In the genomic region with DNA sequence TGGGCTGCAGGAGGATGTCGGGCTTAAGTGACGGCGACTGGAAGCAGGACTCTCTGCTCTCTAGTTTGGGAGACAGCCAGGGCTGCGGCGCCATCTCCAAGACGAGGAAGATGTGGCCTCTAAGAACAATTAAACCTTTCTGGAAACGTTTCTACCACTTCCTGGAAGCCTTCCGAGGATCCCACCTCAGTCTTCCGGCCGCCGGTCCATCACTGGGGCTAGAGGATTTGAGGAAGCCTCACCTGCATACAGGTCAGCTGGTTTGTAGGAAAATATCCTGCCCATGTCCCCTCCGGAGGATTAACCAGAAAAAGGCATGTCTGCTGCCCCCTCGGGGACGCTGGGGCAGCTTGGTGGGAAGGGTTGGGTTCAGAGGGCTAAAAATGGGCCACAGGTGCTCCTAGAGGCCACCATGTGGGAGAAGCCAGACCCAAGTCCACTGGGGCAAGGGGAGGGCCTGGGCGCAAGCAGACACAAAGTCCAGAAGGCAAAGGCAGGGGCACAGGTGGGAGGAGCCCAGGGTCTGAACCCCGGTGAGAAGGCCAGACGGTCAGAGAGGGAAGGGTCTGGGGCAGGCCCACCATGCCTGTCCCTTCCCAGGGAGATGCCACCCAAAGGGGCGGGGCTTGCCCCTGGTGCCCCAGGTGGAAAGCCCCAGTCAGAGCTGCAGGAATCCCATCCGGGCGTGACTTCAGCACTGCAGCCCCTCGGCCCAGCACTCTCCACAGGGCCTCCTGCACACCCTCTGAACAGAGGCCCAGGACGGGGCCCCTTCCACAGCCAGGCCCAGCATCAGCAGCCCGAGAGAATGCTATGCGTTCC, we compare ENCODE assay signal across 15 cellular contexts.
DNase-seq lines count a peak whose midpoint lies in the region; ATAC-seq and TF ChIP-seq lines count a peak whose summit lies in the region.
"Had no signal": no experiment of that assay in that cellular context is flagged by ENCODE, and none has a peak within 500 bp of the region (broad histone marks: within the 10 kb centered on the region; RNA-seq: fewer than 3 reads in every experiment).

No MANE protein-coding gene starts in this region.

- no peaks in the 10 kb centered on the region for H3K9me3 ChIP-seq in endodermal cell (ENCODE audit: control insufficient read depth, low read length)
- H3K9me3 ChIP-seq in upper lobe of right lung, result no peaks in the 10 kb centered on the region
- H3K9me3 ChIP-seq: MG63 had no signal

- DNase-seq in stimulated activated naive CD8-positive, alpha-beta T cell treated with anti-CD3 and anti-CD28 coated beads, Interleukin-15, amount 100 ng/mL, for 72 hours, result no peak
- DNase-seq in stimulated activated naive CD8-positive, alpha-beta T cell treated with anti-CD3 and anti-CD28 coated beads, Interleukin-15, Interleukin-2, amounts not matched to agents 100 U/mL and 50 U/mL, for 24 hours, result no peak
- peak; percentile 40 for DNase-seq in endodermal cell
- no peak for DNase-seq in nephron progenitor cell
- DNase-seq in upper lobe of right lung, result peak; percentile 53
- DNase-seq in GM03348 (ENCODE audit: low spot score), result no peak
- DNase-seq in cerebellum (ENCODE audit: low spot score), result no peak
- DNase-seq: Karpas-422, MG63, NCI-H1092, NCI-H146, NCI-H2081, NCI-H774 had no signal

- H3K4me3 ChIP-seq in endodermal cell (ENCODE audit: low read length) (no peak overlapping the region), upper lobe of right lung (no peak overlapping the region)
- H3K4me3 ChIP-seq: MG63 had no signal

- H3K9ac ChIP-seq in endodermal cell (ENCODE audit: extremely low read depth, low read length, poor library complexity, severe bottlenecking), result no peak overlapping the region

- no peak overlapping the region for H3K27ac Mint-ChIP-seq in stimulated activated naive CD8-positive, alpha-beta T cell treated with anti-CD3 and anti-CD28 coated beads, Interleukin-15, amount 100 ng/mL, for 72 hours
- H3K27ac Mint-ChIP-seq in endodermal cell, result no peak overlapping the region
- peak overlapping the region; percentile 80 for H3K27ac Mint-ChIP-seq in nephron progenitor cell

- H3K27me3 Mint-ChIP-seq in stimulated activated naive CD8-positive, alpha-beta T cell treated with anti-CD3 and anti-CD28 coated beads, Interleukin-15, amount 100 ng/mL, for 72 hours, result peaks cover 9% of the 10 kb centered on the region
- peaks cover 2% of the 10 kb centered on the region for H3K27me3 Mint-ChIP-seq in endodermal cell (ENCODE audit: insufficient read depth)
- H3K27me3 Mint-ChIP-seq in nephron progenitor cell (ENCODE audit: low read depth, poor library complexity), result no peaks in the 10 kb centered on the region

- WGBS in endodermal cell (ENCODE audit: insufficient coverage in 1 of 2, insufficient read length in 1 of 2), 2 experiments, result 91 to 93% methylated on average over 22 to 24 of the region's 24 CpGs

- H3K36me3 ChIP-seq in endodermal cell (ENCODE audit: control insufficient read depth, insufficient read depth, low read length), result no peaks in the 10 kb centered on the region
- no peaks in the 10 kb centered on the region for H3K36me3 ChIP-seq in upper lobe of right lung
- H3K36me3 ChIP-seq: MG63 had no signal

- peak; percentile 25 for TF ChIP-seq CTCF in endodermal cell (conservative IDR thresholded peaks at IDR 0.05)
- TF ChIP-seq CTCF in nephron progenitor cell (IDR thresholded peaks at IDR 0.05), result no peak
- no peak for TF ChIP-seq CTCF in upper lobe of right lung (IDR thresholded peaks at IDR 0.05)

- H3K4me1 ChIP-seq in endodermal cell (ENCODE audit: control insufficient read depth, insufficient read depth, low read length) (no peaks in the 10 kb centered on the region), upper lobe of right lung (no peaks in the 10 kb centered on the region)

- H3K4me1 Mint-ChIP-seq in stimulated activated naive CD8-positive, alpha-beta T cell treated with anti-CD3 and anti-CD28 coated beads, Interleukin-15, amount 100 ng/mL, for 72 hours, result no peaks in the 10 kb centered on the region
- H3K4me1 Mint-ChIP-seq in endodermal cell, result no peaks in the 10 kb centered on the region
- H3K4me1 Mint-ChIP-seq in nephron progenitor cell, result peaks cover 54% of the 10 kb centered on the region

- intact Hi-C loops in upper lobe of right lung (cut with DNase I), result no loop called here

- H3K36me3 Mint-ChIP-seq in endodermal cell (ENCODE audit: low read depth), result no peaks in the 10 kb centered on the region
- no peaks in the 10 kb centered on the region for H3K36me3 Mint-ChIP-seq in nephron progenitor cell (ENCODE audit: low read depth)

- H3K4me3 Mint-ChIP-seq in stimulated activated naive CD8-positive, alpha-beta T cell treated with anti-CD3 and anti-CD28 coated beads, Interleukin-15, amount 100 ng/mL, for 72 hours, result no peak overlapping the region
- H3K4me3 Mint-ChIP-seq in endodermal cell (no peak overlapping the region), nephron progenitor cell (no peak overlapping the region)

- H3K27me3 ChIP-seq in endodermal cell (ENCODE audit: control insufficient read depth, insufficient read depth, low read length, poor library complexity, severe bottlenecking) (no peaks in the 10 kb centered on the region), upper lobe of right lung (no peaks in the 10 kb centered on the region)
- H3K27me3 ChIP-seq: MG63 had no signal

- ATAC-seq in stimulated activated naive CD8-positive, alpha-beta T cell treated with anti-CD3 and anti-CD28 coated beads, Interleukin-15, amount 100 ng/mL, for 72 hours, result peak; percentile 48
- ATAC-seq in stimulated activated naive CD8-positive, alpha-beta T cell treated with anti-CD3 and anti-CD28 coated beads, Interleukin-15, Interleukin-2, amounts not matched to agents 100 U/mL and 50 U/mL, for 24 hours, result no peak
- ATAC-seq in upper lobe of right lung (no peak), HG02870 (IDR thresholded peaks at IDR 0.05; ENCODE audit: unreplicated experiment) (no peak)
- ATAC-seq: Panc1 had no signal

- no peaks in the 10 kb centered on the region for H3K9me3 Mint-ChIP-seq in stimulated activated naive CD8-positive, alpha-beta T cell treated with anti-CD3 and anti-CD28 coated beads, Interleukin-15, amount 100 ng/mL, for 72 hours
- H3K9me3 Mint-ChIP-seq in endodermal cell, result no peaks in the 10 kb centered on the region
- H3K9me3 Mint-ChIP-seq in nephron progenitor cell, result no peaks in the 10 kb centered on the region

- no peak overlapping the region for H3K27ac ChIP-seq in endodermal cell (ENCODE audit: low read depth, low read length)
- H3K27ac ChIP-seq in upper lobe of right lung, result no peak overlapping the region

Comparison
In these comparisons a context has a peak if more than half of its experiments do, and no peak if none do; other contexts are left out.
1. DNase-seq: peak in endodermal cell (single experiment) and upper lobe of right lung (single experiment); none in stimulated activated naive CD8-positive, alpha-beta T cell treated with anti-CD3 and anti-CD28 coated beads, Interleukin-15, amount 100 ng/mL, for 72 hours (0 of 2), stimulated activated naive CD8-positive, alpha-beta T cell treated with anti-CD3 and anti-CD28 coated beads, Interleukin-15, Interleukin-2, amounts not matched to agents 100 U/mL and 50 U/mL, for 24 hours (single experiment), nephron progenitor cell (single experiment), GM03348 (single experiment) and cerebellum (single experiment).